In genomic region chr4:10055871-10056270, GRCh38 we compare ENCODE assay signal across 17 cellular contexts. TPM values are rescaled to one million over a fixed set of nuclear protein-coding genes. Genes with fewer than 3 reads are reported as not detected.
"Had no signal": no experiment of that assay in that cellular context is flagged by ENCODE, and none has a peak within 500 bp of the region (broad histone marks: within the 10 kb centered on the region; RNA-seq: fewer than 3 reads in every experiment).

No MANE protein-coding gene starts in this region.

- H3K27me3 Mint-ChIP-seq: natural killer cell treated with Interleukin-12 subunit alpha and Interleukin-12 subunit beta and Interleukin-15 and Interleukin-18, amount 100 ng/mL, for 72 hours; stimulated activated memory B cell treated with anti-CD40 and anti-IgM and Interleukin-4, amounts not matched to agents 10 μg/mL and 1 μg/mL and 100 μg/mL, for 72 hours had no signal

- H3K4me1 Mint-ChIP-seq: stimulated activated memory B cell treated with anti-CD40 and anti-IgM and Interleukin-4, amounts not matched to agents 10 μg/mL and 1 μg/mL and 100 μg/mL, for 72 hours had no signal

- H3K27ac ChIP-seq: parathyroid adenoma, right lobe of liver, transverse colon had no signal

- H3K27me3 ChIP-seq: gastrocnemius medialis, right lobe of liver, transverse colon had no signal

- ATAC-seq: activated T-cell treated with anti-CD3 and anti-CD28 coated beads, Interleukin-2, amount 50 U/mL, for 4 hours; gastrocnemius medialis; natural killer cell treated with Interleukin-12 subunit alpha and Interleukin-12 subunit beta and Interleukin-15 and Interleukin-18, amount 100 ng/mL, for 72 hours; right lobe of liver; stimulated activated memory B cell treated with anti-CD40 and anti-IgM and Interleukin-4, amounts not matched to agents 10 μg/mL and 1 μg/mL and 100 μg/mL, for 72 hours; WTC11 had no signal

- H3K4me3 ChIP-seq: gastrocnemius medialis, right lobe of liver, transverse colon had no signal

- H3K4me1 ChIP-seq: right lobe of liver had no signal

- H3K36me3 Mint-ChIP-seq: WTC11 had no signal

- H3K79me2 ChIP-seq: parathyroid adenoma had no signal

- H3K9me3 Mint-ChIP-seq: activated T-cell treated with anti-CD3 and anti-CD28 coated beads, Interleukin-2, amount 50 U/mL, for 4 hours; activated T-helper 2 cell treated with anti-CD3 and anti-CD28 coated beads, Interferon-gamma antibody, Interleukin-2, Interleukin-4, amounts not matched to agents 10 μg/mL and 5 μg/mL and 100 μg/mL, durations not matched to agents 14 hours and 24 hours and 36 hours; natural killer cell treated with Interleukin-12 subunit alpha and Interleukin-12 subunit beta and Interleukin-15 and Interleukin-18, amount 100 ng/mL, for 72 hours; stimulated activated memory B cell treated with anti-CD40 and anti-IgM and Interleukin-4, amounts not matched to agents 10 μg/mL and 1 μg/mL and 100 μg/mL, for 72 hours had no signal

- H3K9me3 ChIP-seq: gastrocnemius medialis, right lobe of liver, transverse colon had no signal

- H3K36me3 ChIP-seq: gastrocnemius medialis, right lobe of liver, transverse colon had no signal

- H3K4me3 Mint-ChIP-seq: activated T-cell treated with anti-CD3 and anti-CD28 coated beads, Interleukin-2, amount 50 U/mL, for 4 hours; natural killer cell treated with Interleukin-12 subunit alpha and Interleukin-12 subunit beta and Interleukin-15 and Interleukin-18, amount 100 ng/mL, for 72 hours; stimulated activated memory B cell treated with anti-CD40 and anti-IgM and Interleukin-4, amounts not matched to agents 10 μg/mL and 1 μg/mL and 100 μg/mL, for 72 hours; WTC11 had no signal

- DNase-seq: activated CD8-positive, alpha-beta memory T cell treated with anti-CD3 and anti-CD28 coated beads, Interleukin-2, amount 50 U/mL, for 4 hours; activated naive CD4-positive, alpha-beta T cell treated with Interleukin-2 at 50 U/mL for 16 hours; activated T-cell treated with anti-CD3 and anti-CD28 coated beads, Interleukin-2, amount 50 U/mL, for 4 hours; effector CD4-positive, alpha-beta T cell; gastrocnemius medialis; hypothalamus; midbrain; right lobe of liver; small intestine; stimulated activated CD4-positive, alpha-beta T cell treated with anti-CD3 and anti-CD28 coated beads, Interleukin-15, amount 100 ng/mL, for 24 hours; T-helper 9 cell; transverse colon had no signal

- H2AFZ ChIP-seq: parathyroid adenoma had no signal

- H3K27ac Mint-ChIP-seq: activated T-helper 2 cell treated with anti-CD3 and anti-CD28 coated beads, Interferon-gamma antibody, Interleukin-2, Interleukin-4, amounts not matched to agents 10 μg/mL and 5 μg/mL and 100 μg/mL, durations not matched to agents 14 hours and 24 hours and 36 hours; natural killer cell treated with Interleukin-12 subunit alpha and Interleukin-12 subunit beta and Interleukin-15 and Interleukin-18, amount 100 ng/mL, for 72 hours; stimulated activated memory B cell treated with anti-CD40 and anti-IgM and Interleukin-4, amounts not matched to agents 10 μg/mL and 1 μg/mL and 100 μg/mL, for 72 hours; WTC11 had no signal

- H3K9ac ChIP-seq: parathyroid adenoma had no signal

RNA-seq across cellular contexts. Expression of gene SLC2A9, which starts 34.6 kb away (rescaled TPM):
- total RNA-seq: WTC11 had no signal
